ENCODE assay signal across 18 cellular contexts in genomic region chr3:112689989-112690388, GRCh38. TPM values are rescaled to one million over a fixed set of nuclear protein-coding genes. Genes with fewer than 3 reads are reported as not detected.
"Had no signal": no experiment of that assay in that cellular context is flagged by ENCODE, and none has a peak within 500 bp of the region (broad histone marks: within the 10 kb centered on the region; RNA-seq: fewer than 3 reads in every experiment).

No MANE protein-coding gene starts in this region.

- ATAC-seq: gastroesophageal sphincter; right cardiac atrium; stimulated activated effector memory CD8-positive, alpha-beta T cell treated with anti-CD3 and anti-CD28 coated beads, Interleukin-12 subunit alpha, Interleukin-12 subunit beta, amount 100 ng/mL, for 72 hours had no signal

- H3K27me3 Mint-ChIP-seq: activated B cell treated with CpG ODN at 0.5 μM for 24 hours had no signal

- H3K4me3 Mint-ChIP-seq: activated B cell treated with CpG ODN at 0.5 μM for 24 hours; activated naive CD8-positive, alpha-beta T cell treated with anti-CD3 and anti-CD28 coated beads for 36 hours; activated T-cell treated with anti-CD3 and anti-CD28 coated beads, Interleukin-2, amount 50 U/mL, for 24 hours; stimulated activated effector memory CD8-positive, alpha-beta T cell treated with anti-CD3 and anti-CD28 coated beads, Interleukin-12 subunit alpha, Interleukin-12 subunit beta, amount 100 ng/mL, for 72 hours; T-helper 1 cell treated with Interleukin-12 subunit alpha and Interleukin-12 subunit beta and Interleukin-4 antibody, amounts not matched to agents 30 μg/mL and 1 μg/mL, for 36 hours had no signal

- H3K27me3 ChIP-seq: gastroesophageal sphincter, neutrophil, transverse colon had no signal

- H3K27ac Mint-ChIP-seq: activated naive CD8-positive, alpha-beta T cell treated with anti-CD3 and anti-CD28 coated beads for 36 hours; activated T-cell treated with anti-CD3 and anti-CD28 coated beads, Interleukin-2, amount 50 U/mL, for 24 hours; stimulated activated effector memory CD8-positive, alpha-beta T cell treated with anti-CD3 and anti-CD28 coated beads, Interleukin-12 subunit alpha, Interleukin-12 subunit beta, amount 100 ng/mL, for 72 hours; T-helper 1 cell treated with Interleukin-12 subunit alpha and Interleukin-12 subunit beta and Interleukin-4 antibody, amounts not matched to agents 30 μg/mL and 1 μg/mL, for 36 hours had no signal

- H3K4me1 Mint-ChIP-seq: stimulated activated effector memory CD8-positive, alpha-beta T cell treated with anti-CD3 and anti-CD28 coated beads, Interleukin-12 subunit alpha, Interleukin-12 subunit beta, amount 100 ng/mL, for 72 hours had no signal

- H3K36me3 ChIP-seq: gastroesophageal sphincter, neutrophil, transverse colon had no signal

- H3K27ac ChIP-seq: neutrophil, SK-N-MC, transverse colon had no signal

- FAIRE-seq: bronchial epithelial cell, small intestine, TTC549 had no signal

- DNase-seq: activated B cell treated with CpG ODN at 0.5 μM for 24 hours; activated CD4-positive, alpha-beta T cell treated with anti-CD3 and anti-CD28 coated beads, Interleukin-2, amount 50 U/mL, for 1 hour; activated effector memory CD4-positive, alpha-beta T cell treated with Interleukin-2 at 50 U/mL for 16 hours; activated naive CD8-positive, alpha-beta T cell treated with anti-CD3 and anti-CD28 coated beads for 36 hours; activated T-cell treated with anti-CD3 and anti-CD28 coated beads, Interleukin-2, amount 50 U/mL, for 24 hours; anterior cingulate cortex; effector CD4-positive, alpha-beta T cell; kidney glomerular epithelial cell; right cardiac atrium; small intestine; transverse colon had no signal

- H3K4me3 ChIP-seq: gastroesophageal sphincter, SK-N-MC, transverse colon had no signal

- H3K9me3 ChIP-seq: gastroesophageal sphincter, neutrophil, transverse colon had no signal

- H3K36me3 Mint-ChIP-seq: activated naive CD8-positive, alpha-beta T cell treated with anti-CD3 and anti-CD28 coated beads for 36 hours; stimulated activated effector memory CD8-positive, alpha-beta T cell treated with anti-CD3 and anti-CD28 coated beads, Interleukin-12 subunit alpha, Interleukin-12 subunit beta, amount 100 ng/mL, for 72 hours had no signal

- H3K9me3 Mint-ChIP-seq: activated naive CD8-positive, alpha-beta T cell treated with anti-CD3 and anti-CD28 coated beads for 36 hours; activated T-cell treated with anti-CD3 and anti-CD28 coated beads, Interleukin-2, amount 50 U/mL, for 24 hours; stimulated activated effector memory CD8-positive, alpha-beta T cell treated with anti-CD3 and anti-CD28 coated beads, Interleukin-12 subunit alpha, Interleukin-12 subunit beta, amount 100 ng/mL, for 72 hours had no signal

RNA-seq across cellular contexts. Expression of gene CCDC80, which starts 49.0 kb away (rescaled TPM):
- total RNA-seq: activated B cell treated with CpG ODN at 0.5 μM for 24 hours; activated naive CD8-positive, alpha-beta T cell treated with anti-CD3 and anti-CD28 coated beads for 36 hours had no signal
